8 cellular contexts compared by ENCODE assay signal in genomic region chr1:226937940-226938725, GRCh38. TPM values are rescaled to one million over a fixed set of nuclear protein-coding genes. Genes with fewer than 3 reads are reported as not detected.
A peak's percentile ranks its signal among the peaks of the same experiment; 100 is the strongest.
DNase-seq lines count a peak whose midpoint lies in the region; ATAC-seq and TF ChIP-seq lines count a peak whose summit lies in the region.
"Had no signal": no experiment of that assay in that cellular context is flagged by ENCODE, and none has a peak within 500 bp of the region (broad histone marks: within the 10 kb centered on the region; RNA-seq: fewer than 3 reads in every experiment).

No MANE protein-coding gene starts in this region.

- WGBS in H9 (ENCODE audit: extremely low coverage, insufficient read length, low lambda C conversion rate): no CpG with 5 or more reads among the region's 10 CpGs

- H3K79me1 ChIP-seq in H9 (ENCODE audit: insufficient read depth, low read depth, low read length, poor library complexity, severe bottlenecking): no peaks in the 10 kb centered on the region

- H3K27ac Mint-ChIP-seq in H9: no peak overlapping the region

- no peak overlapping the region for H2BK15ac ChIP-seq in H9 (ENCODE audit: low read depth, low read length)

- H3K4me3 ChIP-seq in SJSA1: no peak overlapping the region
- no peak overlapping the region for H3K4me3 ChIP-seq in fibroblast of lung (replicated peaks in 1 of 4; ENCODE audit: control extremely low read depth in 1 of 4, insufficient read depth in 1 of 4, low read depth in 3 of 4, low read length in 4 of 4)
- H3K4me3 ChIP-seq in skin epidermis: peak overlapping the region in 1 of 7 experiments; percentile 64
- no peak overlapping the region for H3K4me3 ChIP-seq in H7 (ENCODE audit: insufficient read depth, low read depth, low read length)

- peaks cover 11% of the 10 kb centered on the region for H3K23me2 ChIP-seq in H9 (ENCODE audit: insufficient read length, low read depth, low read length, poor library complexity, severe bottlenecking)

- H4K5ac ChIP-seq in H9 (ENCODE audit: insufficient read length, low read depth, low read length): no peak overlapping the region

- no peak for TF ChIP-seq POLR2A in GM18505 (IDR thresholded peaks at IDR 0.05; ENCODE audit: borderline replicate concordance, extremely low read depth, insufficient read depth, insufficient read length)

- H2BK120ac ChIP-seq in H9 (ENCODE audit: low read depth, low read length, poor library complexity, severe bottlenecking): no peak overlapping the region

- H3K4ac ChIP-seq in H9 (ENCODE audit: low read depth, low read length): no peak overlapping the region

- no peak overlapping the region for H3K27ac ChIP-seq in H9 (ENCODE audit: insufficient read length, low read depth, low read length)
- H3K27ac ChIP-seq in SJSA1: peak overlapping the region; percentile 81
- H3K27ac ChIP-seq in fibroblast of lung (ENCODE audit: insufficient read depth, low read length): peak overlapping the region; percentile 87
- H3K27ac ChIP-seq in skin epidermis: peak overlapping the region in 20 of 21 experiments; percentile 26 to 100 (median 96)

- no peak overlapping the region for H4K91ac ChIP-seq in H9 (ENCODE audit: insufficient read length, low read depth, low read length)

- H2AFZ ChIP-seq in H9 (ENCODE audit: low read length): no peak overlapping the region
- peak overlapping the region; percentile 21 for H2AFZ ChIP-seq in fibroblast of lung (ENCODE audit: low read length)

- H2AK5ac ChIP-seq in H9 (ENCODE audit: insufficient read length, low read length): no peak overlapping the region

- no peak overlapping the region for H2BK20ac ChIP-seq in H9 (ENCODE audit: low read depth, low read length, poor library complexity, severe bottlenecking)

- TF ChIP-seq CTCF in H9 (conservative IDR thresholded peaks at IDR 0.05) (no peak), fibroblast of lung (conservative IDR thresholded peaks at IDR 0.05 in 1 of 2, IDR thresholded peaks at IDR 0.05 in 1 of 2; ENCODE audit: low read depth in 1 of 2, low read length in 2 of 2) (no peak)

- H3K27me3 Mint-ChIP-seq in H9 (ENCODE audit: low read depth): peaks cover 9% of the 10 kb centered on the region

- peaks cover 6 to 12% (median 11%) of the 10 kb centered on the region in 3 experiments; a peak in 6 of 7 replicates for H3K36me3 Mint-ChIP-seq in H9 (ENCODE audit: insufficient read depth in 1 of 3, low read depth in 3 of 3)

- H3K4me1 Mint-ChIP-seq in H9: peaks cover 32% of the 10 kb centered on the region in 2 experiments

- H3K4me2 ChIP-seq in H9 (ENCODE audit: insufficient read depth, insufficient read length, low read length) (no peak overlapping the region), fibroblast of lung (ENCODE audit: extremely low read depth, insufficient read depth, low read length) (no peak overlapping the region)

- no peak for DNase-seq in H9
- DNase-seq in SJSA1 (ENCODE audit: low read depth in 1 of 2, low spot score in 2 of 2): no peak
- no peak for DNase-seq in fibroblast of lung (ENCODE audit: low read depth in 2 of 2)
- DNase-seq in H7: no peak
- DNase-seq: NCI-H1048 had no signal

- no peak overlapping the region for H2BK12ac ChIP-seq in H9 (ENCODE audit: insufficient read length, low read depth, low read length)

- H3K36me3 ChIP-seq in SJSA1 (no peaks in the 10 kb centered on the region), fibroblast of lung (ENCODE audit: control insufficient read depth, insufficient read depth, low read length) (no peaks in the 10 kb centered on the region), H7 (replicated peaks; ENCODE audit: control insufficient read depth, insufficient read depth, low read length) (no peaks in the 10 kb centered on the region)

- no peak overlapping the region for H3K23ac ChIP-seq in H9 (ENCODE audit: insufficient read length, low read depth, low read length)

- H4K20me1 ChIP-seq in H9 (ENCODE audit: control insufficient read depth, insufficient read depth, insufficient read length): no peaks in the 10 kb centered on the region
- H4K20me1 ChIP-seq in fibroblast of lung (ENCODE audit: control insufficient read depth, extremely low read depth, insufficient read depth, low read length): no peaks in the 10 kb centered on the region

- no peak overlapping the region for H3T11ph ChIP-seq in H9 (ENCODE audit: low read length)

- H3K9me3 Mint-ChIP-seq in H9: peaks cover 11 to 19% of the 10 kb centered on the region in 2 experiments

- H3K79me2 ChIP-seq in H9 (ENCODE audit: insufficient read depth, low read length) (no peaks in the 10 kb centered on the region), fibroblast of lung (ENCODE audit: control insufficient read depth, insufficient read depth, low read length) (no peaks in the 10 kb centered on the region)

- no peaks in the 10 kb centered on the region for H3K27me3 ChIP-seq in H9 (ENCODE audit: insufficient read depth, low read length)
- H3K27me3 ChIP-seq in SJSA1 (replicated peaks): no peaks in the 10 kb centered on the region
- no peaks in the 10 kb centered on the region for H3K27me3 ChIP-seq in fibroblast of lung (ENCODE audit: control insufficient read depth, insufficient read depth, low read length)
- peaks cover 8% of the 10 kb centered on the region for H3K27me3 ChIP-seq in H7 (ENCODE audit: control insufficient read depth, insufficient read depth, low read length)

- H3K4me1 ChIP-seq in H9 (ENCODE audit: insufficient read depth, low read length): peaks cover 5% of the 10 kb centered on the region; the same call in 1 of the 2 replicates
- H3K4me1 ChIP-seq in SJSA1 (replicated peaks): peaks cover 14% of the 10 kb centered on the region
- peaks cover 7% of the 10 kb centered on the region for H3K4me1 ChIP-seq in fibroblast of lung (ENCODE audit: control insufficient read depth, extremely low read depth, insufficient read depth, low read length)

- H3K18ac ChIP-seq in H9 (ENCODE audit: insufficient read length, low read depth, low read length): no peak overlapping the region

- no peak overlapping the region for H3K56ac ChIP-seq in H9 (ENCODE audit: insufficient read length, low read depth, low read length)

- H2BK5ac ChIP-seq in H9 (ENCODE audit: insufficient read length, low read length): no peak overlapping the region

- H3K14ac ChIP-seq in H9 (ENCODE audit: insufficient read depth, low read length): no peak overlapping the region

- ATAC-seq in GM18505 (IDR thresholded peaks at IDR 0.05; ENCODE audit: unreplicated experiment) (no peak), GM21515 (IDR thresholded peaks at IDR 0.05; ENCODE audit: unreplicated experiment) (no peak)

- H4K8ac ChIP-seq in H9 (replicated peaks; ENCODE audit: insufficient read length, low read depth, low read length): no peak overlapping the region

- H3K9ac ChIP-seq in H9 (ENCODE audit: extremely low read depth, insufficient read length, low read length): no peak overlapping the region
- no peak overlapping the region for H3K9ac ChIP-seq in fibroblast of lung (ENCODE audit: insufficient read depth, low read length)

- peak overlapping the region; percentile 21 to 82; a peak in 2 of 5 replicates for H3K4me3 Mint-ChIP-seq in H9

- H3K9me3 ChIP-seq in H9 (ENCODE audit: control insufficient read depth, low read depth, low read length) (no peaks in the 10 kb centered on the region), SJSA1 (replicated peaks) (no peaks in the 10 kb centered on the region), fibroblast of lung (ENCODE audit: control insufficient read depth, insufficient read depth, low read depth, low read length) (no peaks in the 10 kb centered on the region)

RNA-seq across cellular contexts. Expression of gene COQ8A, which starts 2.0 kb away (rescaled TPM):
- 25.8 and 26.0 TPM in 2 replicates for total RNA-seq in H9 (2021)
- 4.4 and 4.8 TPM in 2 replicates for total RNA-seq in SJSA1 (2014; rRNA removed; shearing (Covaris generic))
- total RNA-seq in fibroblast of lung: 19.3 and 19.7 TPM in 2 replicates
- polyA plus RNA-seq in fibroblast of lung: 3.8 and 4.5 TPM in 2 replicates
- polyA plus RNA-seq in fibroblast of lung (2012): 3.5 and 5.0 TPM in 2 replicates
- 6.4 and 7.0 TPM in 2 replicates for polyA minus RNA-seq in fibroblast of lung (ENCODE audit: low replicate concordance)
- total RNA-seq in H7 (2014; rRNA removed; shearing (Covaris generic)): 35.8 and 52.5 TPM in 2 replicates
